ENCODE assay signal across 9 cellular contexts in the genomic region with DNA sequence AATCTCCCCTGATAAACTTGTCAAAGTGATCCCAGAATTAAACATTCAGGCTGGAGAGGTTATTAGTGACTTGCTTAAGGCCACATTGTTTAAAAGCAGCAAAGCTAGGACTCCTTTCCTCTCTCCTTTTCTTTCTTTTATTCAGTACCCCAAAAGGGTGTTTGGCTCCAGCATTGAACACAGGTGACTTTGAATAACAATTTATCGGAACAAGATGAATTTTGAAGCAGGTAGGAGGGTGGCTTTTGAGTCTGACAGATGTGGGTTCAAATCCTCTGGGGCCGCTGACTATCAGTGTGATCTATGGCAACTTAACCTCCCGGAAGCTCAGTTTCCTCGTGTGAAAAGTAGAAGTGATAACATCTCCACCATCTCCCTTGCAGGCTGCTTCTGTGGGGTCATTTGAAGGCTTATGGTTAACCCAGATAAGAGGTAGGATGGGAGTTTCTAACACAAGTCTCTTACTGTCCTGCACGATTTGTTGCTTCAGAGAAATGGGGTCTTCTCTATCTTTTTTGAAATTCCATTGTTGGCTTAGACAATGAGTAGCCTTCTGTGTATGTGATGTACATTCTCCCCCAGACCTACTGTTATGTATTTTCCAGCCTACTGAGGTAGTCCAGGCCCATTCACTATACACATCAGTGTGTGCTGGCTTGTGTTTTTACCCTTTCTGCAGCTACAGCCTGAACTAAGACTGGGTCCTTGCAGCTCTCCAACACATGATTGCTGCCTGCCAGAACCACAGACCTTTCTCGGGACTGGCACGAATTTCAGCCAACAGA. TPM values are rescaled to one million over a fixed set of nuclear protein-coding genes. Genes with fewer than 3 reads are reported as not detected.
DNase-seq lines count a peak whose midpoint lies in the region; ATAC-seq and TF ChIP-seq lines count a peak whose summit lies in the region.
"Had no signal": no experiment of that assay in that cellular context is flagged by ENCODE, and none has a peak within 500 bp of the region (broad histone marks: within the 10 kb centered on the region; RNA-seq: fewer than 3 reads in every experiment).

No MANE protein-coding gene starts in this region.

- CTCF ChIA-PET in PC-3 (lab: Charles Lee): no interaction called here

- H3K36me3 ChIP-seq in PC-3 (ENCODE audit: low read depth, low read length) (no peaks in the 10 kb centered on the region), trophoblast cell (ENCODE audit: control insufficient read depth in 1 of 2, insufficient read depth in 2 of 2, low read length in 2 of 2) (no peaks in the 10 kb centered on the region)

- no peak overlapping the region for H2BK120ac ChIP-seq in trophoblast cell (ENCODE audit: insufficient read depth, low read length, poor library complexity)

- H3K27me3 ChIP-seq in PC-3 (ENCODE audit: low read length) (no peaks in the 10 kb centered on the region), trophoblast cell (ENCODE audit: insufficient read depth, low read length) (no peaks in the 10 kb centered on the region)

- H3K27ac ChIP-seq in PC-3 (ENCODE audit: low read length) (peak overlapping the region; percentile 87), trophoblast cell (ENCODE audit: low read depth, low read length) (peak overlapping the region; percentile 30)

- no peaks in the 10 kb centered on the region for H3K9me2 ChIP-seq in PC-3 (replicated peaks; ENCODE audit: low read length)

- H3K9ac ChIP-seq in PC-3 (ENCODE audit: low read length) (peak overlapping the region; percentile 40), trophoblast cell (ENCODE audit: low read length) (no peak overlapping the region)

- H3K9me3 ChIP-seq in PC-3 (ENCODE audit: low read length) (no peaks in the 10 kb centered on the region), trophoblast cell (ENCODE audit: insufficient read depth, low read depth, low read length) (no peaks in the 10 kb centered on the region)

- peak overlapping the region; percentile 19 for H2BK5ac ChIP-seq in trophoblast cell (ENCODE audit: low read depth, low read length, poor library complexity)

- peaks cover 41% of the 10 kb centered on the region for H3K4me1 ChIP-seq in PC-3 (ENCODE audit: insufficient read depth, low read length)
- H3K4me1 ChIP-seq in trophoblast cell (ENCODE audit: control insufficient read depth in 1 of 2, insufficient read depth in 2 of 2, low read length in 2 of 2): peaks cover 5 to 9% of the 10 kb centered on the region in 2 experiments

- H3K79me2 ChIP-seq in PC-3 (ENCODE audit: low read length): no peaks in the 10 kb centered on the region
- no peaks in the 10 kb centered on the region for H3K79me2 ChIP-seq in trophoblast cell (ENCODE audit: control insufficient read depth, insufficient read depth, low read length, poor library complexity)

- intact Hi-C loops in PC-3 (cut with micrococcal nuclease): loop anchor here (1.0 kb wide), 1 partner anchor 28 kb away; no protein-coding TSS in a partner anchor

- no peak overlapping the region for H3K23ac ChIP-seq in trophoblast cell (ENCODE audit: low read length)

- TSS peak; percentile 60 for BruUV-seq in PC-3 (replicated peaks; lab: Mats Ljungman, UMichigan)

- DNase-seq in GF-D8 (lab: John Stamatoyannopoulos, UW): peak; percentile 82
- DNase-seq in PC-3: no peak
- DNase-seq in central memory CD4-positive, alpha-beta T cell: peak; percentile 46
- no peak for DNase-seq in trophoblast cell
- DNase-seq in germinal center (ENCODE audit: low spot score): no peak
- DNase-seq in cerebellar cortex (ENCODE audit: low spot score): no peak
- DNase-seq in NOMO-1 (lab: John Stamatoyannopoulos, UW; ENCODE audit: unreplicated experiment in 2 of 2): no peak
- DNase-seq in ecto neural progenitor cell (ENCODE audit: low spot score): no peak
- DNase-seq: naive B cell had no signal

- TF ChIP-seq CTCF in PC-3 (conservative IDR thresholded peaks at IDR 0.05; ENCODE audit: low read depth, low read length): no peak

- H4K8ac ChIP-seq in trophoblast cell (ENCODE audit: low read depth, low read length): peak overlapping the region; percentile 59

- peaks cover 13% of the 10 kb centered on the region for H3F3A ChIP-seq in PC-3 (ENCODE audit: low read length, unreplicated experiment)

- no peak overlapping the region for H3K4me3 ChIP-seq in PC-3 (ENCODE audit: low read length)
- H3K4me3 ChIP-seq in trophoblast cell (ENCODE audit: low read depth, low read length): no peak overlapping the region

- WGBS in trophoblast cell (ENCODE audit: extremely low coverage, insufficient coverage, insufficient read length): no CpG with 5 or more reads among the region's 7 CpGs

- ATAC-seq in PC-3: no peak

- H3K18ac ChIP-seq in trophoblast cell (ENCODE audit: low read length): peak overlapping the region; percentile 43

- no peak overlapping the region for H3K4ac ChIP-seq in trophoblast cell (ENCODE audit: low read depth, low read length)

- peak overlapping the region; percentile 21 for H2AK5ac ChIP-seq in trophoblast cell (ENCODE audit: low read length)

- peak overlapping the region; percentile 41 for H4K91ac ChIP-seq in trophoblast cell (ENCODE audit: low read depth, low read length)

- POLR2A ChIA-PET in PC-3 (lab: Charles Lee; ENCODE audit: unreplicated experiment): interaction anchor here (0.5 to 1.1 kb wide), 2 partner anchors 27 to 91 kb away, joined by 3 read pairs; no protein-coding TSS in a partner anchor

- no peaks in the 10 kb centered on the region for H3K79me1 ChIP-seq in trophoblast cell (ENCODE audit: low read length)

- H4K20me1 ChIP-seq in PC-3 (ENCODE audit: low read length): no peaks in the 10 kb centered on the region

- H3K4me2 ChIP-seq in PC-3 (ENCODE audit: low read length) (peak overlapping the region; percentile 66), trophoblast cell (ENCODE audit: low read length) (peak overlapping the region; percentile 11)

- peak overlapping the region; percentile 31 for H2AFZ ChIP-seq in PC-3 (ENCODE audit: low read length)
- no peak overlapping the region for H2AFZ ChIP-seq in trophoblast cell (ENCODE audit: insufficient read depth, low read length, poor library complexity)

- H3K14ac ChIP-seq in trophoblast cell (ENCODE audit: low read length): no peak overlapping the region

- peak overlapping the region; percentile 83 for H2BK12ac ChIP-seq in trophoblast cell (ENCODE audit: low read length)

- no peak overlapping the region for H4K12ac ChIP-seq in trophoblast cell (ENCODE audit: low read depth, low read length)

RNA-seq across cellular contexts. Expression of a gene that starts 29.0 kb away (rescaled TPM):
- total RNA-seq in PC-3 (2014; rRNA removed): 73.6 and 95.1 TPM in 2 replicates
- polyA plus RNA-seq in trophoblast cell (2013): 48.6 and 50.2 TPM in 2 replicates

RNA-seq across cellular contexts. Expression of a gene that starts 55.0 kb away (rescaled TPM):
- 18.3 and 26.1 TPM in 2 replicates for total RNA-seq in PC-3 (2014; rRNA removed)
- 16.6 and 17.0 TPM in 2 replicates for polyA plus RNA-seq in trophoblast cell (2013)

Comparison
In these comparisons a context has a peak if more than half of its experiments do, and no peak if none do; other contexts are left out.
1. DNase-seq: peak in GF-D8 (single experiment) and central memory CD4-positive, alpha-beta T cell (single experiment); none in PC-3 (single experiment), trophoblast cell (0 of 2), germinal center (single experiment), cerebellar cortex (single experiment), NOMO-1 (0 of 2) and ecto neural progenitor cell (single experiment).